In genomic region chr19:589693-590395, GRCh38 we compare ENCODE assay signal across 1 cellular context.
TF ChIP-seq lines count a peak whose summit lies in the region.

Gene HCN2 (plus strand): TSS chr19:589881. CDS start chr19:589946, 65 bp downstream.

TF ChIP-seq in SK-N-SH, 30 proteins besides CTCF, POLR2A, EP300 and RAD21 (continued from another document):
- no peak for TF ChIP-seq PBX3 (IDR thresholded peaks at IDR 0.05)
- TF ChIP-seq NFIC (IDR thresholded peaks at IDR 0.05; ENCODE audit: borderline replicate concordance): no peak
- no peak for TF ChIP-seq CHD2 (IDR thresholded peaks at IDR 0.05; ENCODE audit: low read length, partially characterized antibody)
- no peak for TF ChIP-seq RCOR1 (IDR thresholded peaks at IDR 0.05; ENCODE audit: low read length)
